In the genomic region with DNA sequence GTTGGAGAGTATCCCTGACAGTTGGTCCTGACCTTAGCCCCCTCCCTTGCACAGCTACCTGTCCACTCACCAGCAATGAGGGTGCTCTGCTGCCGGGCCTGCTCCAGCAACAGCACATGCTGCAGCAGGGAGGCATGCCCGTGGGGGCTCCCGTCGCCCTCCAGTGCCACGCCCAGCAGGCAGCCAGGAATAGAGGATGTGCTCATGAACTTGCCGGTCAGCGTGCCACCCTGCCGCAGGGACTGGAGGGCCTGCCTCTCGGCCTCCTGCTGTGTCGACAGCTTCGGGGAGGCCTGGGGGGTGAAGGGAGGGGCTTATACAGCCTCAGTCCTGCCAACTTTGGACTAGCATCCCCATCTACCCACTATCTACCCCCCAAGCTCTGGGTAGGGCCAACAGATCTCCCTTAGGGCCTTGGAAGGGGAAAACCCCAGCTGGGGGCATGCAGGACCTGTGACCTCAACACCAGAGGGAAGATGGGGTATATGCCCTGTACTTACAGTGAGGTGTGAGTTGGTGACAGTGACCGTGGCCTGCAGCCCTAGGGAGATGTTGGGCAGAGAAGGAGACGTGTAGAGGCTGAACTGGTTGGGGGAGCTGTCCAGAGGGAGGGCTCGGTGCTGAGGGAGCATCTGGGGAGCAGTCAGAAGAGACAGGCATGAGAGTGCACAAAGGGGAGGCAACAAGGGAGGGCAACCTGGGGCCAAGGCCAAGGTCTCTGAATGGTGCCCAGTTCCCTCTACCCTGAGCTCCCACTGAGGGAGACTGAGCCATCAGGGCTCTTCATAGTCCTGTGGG, we compare ENCODE assay signal across 17 cellular contexts.
"Had no signal": no experiment of that assay in that cellular context is flagged by ENCODE, and none has a peak within 500 bp of the region (broad histone marks: within the 10 kb centered on the region; RNA-seq: fewer than 3 reads in every experiment).

No MANE protein-coding gene starts in this region.

- DNase-seq: activated CD4-positive, alpha-beta memory T cell treated with anti-CD3 and anti-CD28 coated beads, Interleukin-2, amount 10 ng/mL, durations not matched to agents 7 days and 5 days; activated CD4-positive, alpha-beta T cell treated with anti-CD3 and anti-CD28 coated beads for 36 hours; activated naive CD4-positive, alpha-beta T cell treated with anti-CD3 and anti-CD28 coated beads, Interleukin-2, amount 10 ng/mL, durations not matched to agents 7 days and 5 days; activated T-cell treated with anti-CD3 and anti-CD28 coated beads, Interleukin-2, amount 50 U/mL, for 24 hours; amniotic stem cell; body of pancreas; central memory CD4-positive, alpha-beta T cell; effector memory CD4-positive, alpha-beta T cell; foreskin melanocyte; head of caudate nucleus; immature natural killer cell; psoas muscle; T-helper 17 cell had no signal

- H3K4me3 ChIP-seq: body of pancreas, psoas muscle, suprapubic skin had no signal

- ATAC-seq: activated CD4-positive, alpha-beta T cell treated with anti-CD3 and anti-CD28 coated beads for 36 hours; body of pancreas; natural killer cell treated with Interleukin-12 subunit alpha and Interleukin-12 subunit beta and Interleukin-15 and Interleukin-18, amount 100 ng/mL, for 72 hours; psoas muscle; sciatic nerve; T-helper 17 cell had no signal

- H3K27ac ChIP-seq: body of pancreas, epithelial cell of prostate, psoas muscle, suprapubic skin had no signal

- H3K9me3 ChIP-seq: body of pancreas, psoas muscle, suprapubic skin had no signal

- H3K27me3 ChIP-seq: body of pancreas, suprapubic skin had no signal
